Comparison of ENCODE assay signal across 10 cellular contexts in genomic region chr13:100789481-100789880, GRCh38.
DNase-seq lines count a peak whose midpoint lies in the region; ATAC-seq and TF ChIP-seq lines count a peak whose summit lies in the region.
"Had no signal": no experiment of that assay in that cellular context is flagged by ENCODE, and none has a peak within 500 bp of the region (broad histone marks: within the 10 kb centered on the region; RNA-seq: fewer than 3 reads in every experiment).

No MANE protein-coding gene starts in this region.

- no peak overlapping the region for H3K27ac ChIP-seq in BLaER1
- no peak overlapping the region for H3K27ac ChIP-seq in left lung
- no peak overlapping the region for H3K27ac ChIP-seq in WERI-Rb-1

- no peak overlapping the region for H3K9ac ChIP-seq in BLaER1

- no peak overlapping the region for H3K27ac Mint-ChIP-seq in activated T-helper 2 cell treated with anti-CD3 and anti-CD28 coated beads, Interferon-gamma antibody, Interleukin-2, Interleukin-4, amounts not matched to agents 10 μg/mL and 5 μg/mL and 100 μg/mL, durations not matched to agents 14 hours and 24 hours and 36 hours
- H3K27ac Mint-ChIP-seq in activated naive CD8-positive, alpha-beta T cell treated with anti-CD3 and anti-CD28 coated beads for 36 hours, result no peak overlapping the region

- H3K4me2 ChIP-seq in BLaER1, result peak overlapping the region; percentile 18

- H3K27me3 ChIP-seq in BLaER1 (no peaks in the 10 kb centered on the region), left lung (no peaks in the 10 kb centered on the region), WERI-Rb-1 (ENCODE audit: insufficient read depth, low read depth, severe bottlenecking) (peaks cover 4% of the 10 kb centered on the region)

- H3K36me3 Mint-ChIP-seq in activated T-helper 2 cell treated with anti-CD3 and anti-CD28 coated beads, Interferon-gamma antibody, Interleukin-2, Interleukin-4, amounts not matched to agents 10 μg/mL and 5 μg/mL and 100 μg/mL, durations not matched to agents 14 hours and 24 hours and 36 hours (ENCODE audit: low read depth), result no peaks in the 10 kb centered on the region
- H3K36me3 Mint-ChIP-seq in activated naive CD8-positive, alpha-beta T cell treated with anti-CD3 and anti-CD28 coated beads for 36 hours, result no peaks in the 10 kb centered on the region

- peaks cover 6% of the 10 kb centered on the region for H3K4me1 Mint-ChIP-seq in activated T-helper 2 cell treated with anti-CD3 and anti-CD28 coated beads, Interferon-gamma antibody, Interleukin-2, Interleukin-4, amounts not matched to agents 10 μg/mL and 5 μg/mL and 100 μg/mL, durations not matched to agents 14 hours and 24 hours and 36 hours (ENCODE audit: low read depth)
- no peaks in the 10 kb centered on the region for H3K4me1 Mint-ChIP-seq in activated naive CD8-positive, alpha-beta T cell treated with anti-CD3 and anti-CD28 coated beads for 36 hours

- H3K9me3 Mint-ChIP-seq in activated T-helper 2 cell treated with anti-CD3 and anti-CD28 coated beads, Interferon-gamma antibody, Interleukin-2, Interleukin-4, amounts not matched to agents 10 μg/mL and 5 μg/mL and 100 μg/mL, durations not matched to agents 14 hours and 24 hours and 36 hours, result peaks cover 13% of the 10 kb centered on the region
- H3K9me3 Mint-ChIP-seq in activated naive CD8-positive, alpha-beta T cell treated with anti-CD3 and anti-CD28 coated beads for 36 hours, result peaks cover 9% of the 10 kb centered on the region

- intact Hi-C loops in left lung (cut with DNase I), result no loop called here
- intact Hi-C loops in activated T-helper 2 cell treated with anti-CD3 and anti-CD28 coated beads, Interferon-gamma antibody, Interleukin-2, Interleukin-4, amounts not matched to agents 10 μg/mL and 5 μg/mL and 100 μg/mL, durations not matched to agents 14 hours and 24 hours and 36 hours (cut with micrococcal nuclease), result no loop called here

- peak; percentile 21 for ATAC-seq in HG02840 (IDR thresholded peaks at IDR 0.05; ENCODE audit: low FRiP score, unreplicated experiment)
- peak; percentile 97 for ATAC-seq in left lung

- H3K27me3 Mint-ChIP-seq in activated T-helper 2 cell treated with anti-CD3 and anti-CD28 coated beads, Interferon-gamma antibody, Interleukin-2, Interleukin-4, amounts not matched to agents 10 μg/mL and 5 μg/mL and 100 μg/mL, durations not matched to agents 14 hours and 24 hours and 36 hours (ENCODE audit: low read depth), result peaks cover 13% of the 10 kb centered on the region
- peaks cover 19% of the 10 kb centered on the region for H3K27me3 Mint-ChIP-seq in activated naive CD8-positive, alpha-beta T cell treated with anti-CD3 and anti-CD28 coated beads for 36 hours

- no peak overlapping the region for H3K4me3 Mint-ChIP-seq in activated T-helper 2 cell treated with anti-CD3 and anti-CD28 coated beads, Interferon-gamma antibody, Interleukin-2, Interleukin-4, amounts not matched to agents 10 μg/mL and 5 μg/mL and 100 μg/mL, durations not matched to agents 14 hours and 24 hours and 36 hours (ENCODE audit: low read depth)
- no peak overlapping the region for H3K4me3 Mint-ChIP-seq in activated naive CD8-positive, alpha-beta T cell treated with anti-CD3 and anti-CD28 coated beads for 36 hours

- peak; percentile 71 for DNase-seq in RPMI7951 (ENCODE audit: low read depth)
- peak in 1 of 2 donors; percentile 48 for DNase-seq in left lung
- no peak for DNase-seq in activated T-helper 2 cell treated with anti-CD3 and anti-CD28 coated beads, Interferon-gamma antibody, Interleukin-2, Interleukin-4, amounts not matched to agents 10 μg/mL and 5 μg/mL and 100 μg/mL, durations not matched to agents 14 hours and 24 hours and 36 hours (ENCODE audit: low spot score)
- DNase-seq in activated naive CD8-positive, alpha-beta T cell treated with anti-CD3 and anti-CD28 coated beads for 36 hours, result no peak
- DNase-seq in WERI-Rb-1, result no peak
- no peak for DNase-seq in NCI-H1436 treated with DMSO at 0.1 percent for 48 hours (lab: John Stamatoyannopoulos, UW)
- DNase-seq: Caco-2, H7 had no signal

- no peaks in the 10 kb centered on the region for H3K36me3 ChIP-seq in BLaER1
- no peaks in the 10 kb centered on the region for H3K36me3 ChIP-seq in left lung
- H3K36me3 ChIP-seq in WERI-Rb-1, result no peaks in the 10 kb centered on the region

- H3K4me3 ChIP-seq in BLaER1 (no peak overlapping the region), left lung (no peak overlapping the region), WERI-Rb-1 (ENCODE audit: low read depth, low read length) (no peak overlapping the region)

- TF ChIP-seq CTCF in left lung (IDR thresholded peaks at IDR 0.05) (no peak), WERI-Rb-1 (IDR thresholded peaks at IDR 0.05; ENCODE audit: low read depth, low read length) (no peak)

- H3K4me1 ChIP-seq in BLaER1 (peaks cover 11% of the 10 kb centered on the region), left lung (peaks cover 0 to 4% of the 10 kb centered on the region in 2 donors)
- H3K4me1 ChIP-seq: Caco-2 had no signal

- H4K20me1 ChIP-seq in BLaER1, result no peaks in the 10 kb centered on the region

- H3K9me3 ChIP-seq in BLaER1 (peaks cover 28% of the 10 kb centered on the region), left lung (peaks cover 0 to 13% of the 10 kb centered on the region in 2 donors), WERI-Rb-1 (ENCODE audit: severe bottlenecking) (peaks cover 9% of the 10 kb centered on the region)
